In genomic region chr7:129045690-129046089, GRCh38 we compare ENCODE assay signal across 8 cellular contexts. TPM values are rescaled to one million over a fixed set of nuclear protein-coding genes. Genes with fewer than 3 reads are reported as not detected.
DNase-seq lines count a peak whose midpoint lies in the region; ATAC-seq, FAIRE-seq and TF ChIP-seq lines count a peak whose summit lies in the region.
"Not testable (repeated sequence)": the region's sequence is repeated elsewhere in the genome, so short reads cannot be mapped to it uniquely, and the experiment has no call there.

No MANE protein-coding gene starts in this region.

- H4K91ac ChIP-seq in mesenchymal stem cell (ENCODE audit: low read length) = not testable (repeated sequence)

- H3K4me2 ChIP-seq in K562 (ENCODE audit: insufficient read depth, low read length); mesenchymal stem cell (ENCODE audit: low read length, poor library complexity, severe bottlenecking): not testable (repeated sequence)

- H3K4me1 ChIP-seq in CD4-positive, CD25-positive, alpha-beta regulatory T cell (ENCODE audit: control insufficient read depth, insufficient read depth, low read length, poor library complexity, severe bottlenecking) = peaks cover 51% of the 10 kb centered on the region
- H3K4me1 ChIP-seq in HEK293 (ENCODE audit: control insufficient read depth, insufficient read depth, low read length); K562 (replicated peaks in 1 of 2; ENCODE audit: control insufficient read depth in 2 of 2, insufficient read depth in 2 of 2, low read length in 2 of 2); mesenchymal stem cell (ENCODE audit: control insufficient read depth, insufficient read depth, low read depth, low read length): not testable (repeated sequence)
- peaks cover 25 to 51% (median 36%) of the 10 kb centered on the region in 4 donors for H3K4me1 ChIP-seq in upper lobe of left lung

- not testable (repeated sequence) for ATAC-seq in CD4-positive, CD25-positive, alpha-beta regulatory T cell (ENCODE audit: low read depth in 2 of 2); activated T-helper 17 cell treated with anti-CD3 and anti-CD28 coated beads, Interleukin-2, amount 50 U/mL, for 72 hours (replicated peaks)
- ATAC-seq in SK-N-SH treated with all-trans-retinoic acid at 6 μM for 48 hours (peak; percentile 37; the same call in 2 of the 3 replicates), K562 (peak; percentile 11), upper lobe of left lung (ENCODE audit: low FRiP score in 2 of 2) (peak; percentile 26 to 85)

- not testable (repeated sequence) for H2BK15ac ChIP-seq in mesenchymal stem cell (ENCODE audit: low read depth, poor library complexity, severe bottlenecking)

- peaks cover 10% of the 10 kb centered on the region for H3K36me3 ChIP-seq in CD4-positive, CD25-positive, alpha-beta regulatory T cell (ENCODE audit: control insufficient read depth, insufficient read depth, low read length)
- H3K36me3 ChIP-seq in HEK293 (ENCODE audit: control insufficient read depth in 2 of 2, insufficient read depth in 1 of 2, low read length in 2 of 2); mesenchymal stem cell (ENCODE audit: control insufficient read depth in 1 of 2, insufficient read depth in 2 of 2, low read depth in 1 of 2, low read length in 2 of 2); upper lobe of left lung: not testable (repeated sequence)
- H3K36me3 ChIP-seq in K562 (ENCODE audit: control insufficient read depth, insufficient read depth, low read length) = peaks cover 63% of the 10 kb centered on the region

- intact Hi-C loops in K562 (cut with micrococcal nuclease) = not testable (repeated sequence)

- 66% methylated on average over 4 of the region's 4 CpGs for WGBS in K562 (ENCODE audit: insufficient coverage, low coverage, missing lambda C conversion rate)
- WGBS in mesenchymal stem cell = 94% methylated on average over 3 of the region's 4 CpGs
- WGBS in upper lobe of left lung, 2 donors = 77 to 80% methylated on average over 4 of the region's 4 CpGs

- H3K23ac ChIP-seq in mesenchymal stem cell (ENCODE audit: low read length in 2 of 2) = not testable (repeated sequence)

- H3K27ac ChIP-seq in CD4-positive, CD25-positive, alpha-beta regulatory T cell (ENCODE audit: insufficient read depth, low read length, poor library complexity, severe bottlenecking); HEK293 (ENCODE audit: extremely low read depth, low read depth, low read length); K562 (ENCODE audit: extremely low read depth, low read depth, low read length); mesenchymal stem cell (ENCODE audit: low read length, poor library complexity, severe bottlenecking); upper lobe of left lung: not testable (repeated sequence)

- H2BK120ac ChIP-seq in mesenchymal stem cell (ENCODE audit: low read depth, low read length) = not testable (repeated sequence)

- H2AFZ ChIP-seq in K562 (ENCODE audit: low read depth, low read length); mesenchymal stem cell (ENCODE audit: low read depth, low read length): not testable (repeated sequence)

- TF ChIP-seq EP300 in K562 (IDR thresholded peaks at IDR 0.05; ENCODE audit: low read length); upper lobe of left lung (IDR thresholded peaks at IDR 0.05): not testable (repeated sequence)

- H3K9me3 Mint-ChIP-seq in CD4-positive, CD25-positive, alpha-beta regulatory T cell; activated T-helper 17 cell treated with anti-CD3 and anti-CD28 coated beads, Interleukin-2, amount 50 U/mL, for 72 hours: not testable (repeated sequence)

- not testable (repeated sequence) for TF ChIP-seq CTCF in HEK293 (tag by site-specific recombination; IDR thresholded peaks at IDR 0.05); K562 (IDR thresholded peaks at IDR 0.05 in 2 of 3, conservative IDR thresholded peaks at IDR 0.05 in 1 of 3; ENCODE audit: insufficient read depth in 2 of 3, low read depth in 1 of 3, low read length in 3 of 3); upper lobe of left lung (IDR thresholded peaks at IDR 0.05)

- H4K8ac ChIP-seq in mesenchymal stem cell (ENCODE audit: low read length) = not testable (repeated sequence)

- not testable (repeated sequence) for H3K18ac ChIP-seq in mesenchymal stem cell (ENCODE audit: low read depth in 1 of 2, low read length in 2 of 2)

- H3K4me1 Mint-ChIP-seq in CD4-positive, CD25-positive, alpha-beta regulatory T cell = peaks cover 61 to 94% (median 78%) of the 10 kb centered on the region in 4 donors
- peaks cover 45% of the 10 kb centered on the region for H3K4me1 Mint-ChIP-seq in activated T-helper 17 cell treated with anti-CD3 and anti-CD28 coated beads, Interleukin-2, amount 50 U/mL, for 72 hours

- not testable (repeated sequence) for DNase-seq in CD4-positive, CD25-positive, alpha-beta regulatory T cell; K562 (ENCODE audit: extremely low read depth in 1 of 4, low spot score in 3 of 4); mesenchymal stem cell; upper lobe of left lung
- peak; percentile 11 for DNase-seq in fibroblast of gingiva (ENCODE audit: low read depth)

- not testable (repeated sequence) for H3K9ac ChIP-seq in K562 (ENCODE audit: insufficient read depth in 1 of 2, low read depth in 2 of 2, low read length in 2 of 2)
- H3K9ac ChIP-seq in mesenchymal stem cell (ENCODE audit: low read length) = peak overlapping the region; percentile 5

- H3K14ac ChIP-seq in mesenchymal stem cell (ENCODE audit: low read length in 2 of 2) = not testable (repeated sequence)

- H3K79me2 ChIP-seq in K562 (ENCODE audit: control insufficient read depth, insufficient read depth, low read length) = peaks cover 97% of the 10 kb centered on the region

- peak overlapping the region in 1 of 3 donors; percentile 82 for H3K27ac Mint-ChIP-seq in CD4-positive, CD25-positive, alpha-beta regulatory T cell
- H3K27ac Mint-ChIP-seq in activated T-helper 17 cell treated with anti-CD3 and anti-CD28 coated beads, Interleukin-2, amount 50 U/mL, for 72 hours = peak overlapping the region; percentile 9

- not testable (repeated sequence) for H2BK12ac ChIP-seq in mesenchymal stem cell (ENCODE audit: low read length in 2 of 2)

- H3K4me3 Mint-ChIP-seq in CD4-positive, CD25-positive, alpha-beta regulatory T cell = peak overlapping the region in 3 of 4 donors; percentile 22 to 58 (median 51)
- H3K4me3 Mint-ChIP-seq in activated T-helper 17 cell treated with anti-CD3 and anti-CD28 coated beads, Interleukin-2, amount 50 U/mL, for 72 hours = not testable (repeated sequence)

- not testable (repeated sequence) for H3K27me3 ChIP-seq in CD4-positive, CD25-positive, alpha-beta regulatory T cell (ENCODE audit: control insufficient read depth, insufficient read depth, low read length); K562 (ENCODE audit: control insufficient read depth in 2 of 2, insufficient read depth in 2 of 2, low read length in 2 of 2); mesenchymal stem cell (ENCODE audit: control insufficient read depth in 1 of 2, insufficient read depth in 1 of 2, low read length in 2 of 2); upper lobe of left lung

- not testable (repeated sequence) for H3K4me3 ChIP-seq in CD4-positive, CD25-positive, alpha-beta regulatory T cell (ENCODE audit: low read depth, low read length); HEK293 (ENCODE audit: low read depth, low read length); K562; mesenchymal stem cell (ENCODE audit: insufficient read depth in 1 of 2, low read depth in 1 of 2, low read length in 2 of 2); upper lobe of left lung

- CTCF ChIA-PET in HEK293 (lab: Yijun Ruan, JAX) = not testable (repeated sequence)
- CTCF ChIA-PET in K562 (lab: Yijun Ruan, JAX; ENCODE audit: low intra/inter-chr PET ratio) = interaction anchor here (0.6 kb wide), 1 partner anchor 101 kb away, joined by 3 read pairs; no protein-coding TSS in a partner anchor

- H2BK5ac ChIP-seq in mesenchymal stem cell (ENCODE audit: low read depth, low read length, poor library complexity, severe bottlenecking) = not testable (repeated sequence)

- not testable (repeated sequence) for H3K27me3 Mint-ChIP-seq in CD4-positive, CD25-positive, alpha-beta regulatory T cell; activated T-helper 17 cell treated with anti-CD3 and anti-CD28 coated beads, Interleukin-2, amount 50 U/mL, for 72 hours

- POLR2A ChIA-PET in HEK293 (lab: Yijun Ruan, JAX) (interaction anchor here (1.0 kb wide), 1 partner anchor 8 kb away, joined by 8 read pairs; no protein-coding TSS in a partner anchor), K562 (lab: Yijun Ruan, JAX) (interaction anchor here (0.6 to 3.1 kb wide), 2 partner anchors 9 to 11 kb away, joined by 3 to 22 read pairs; partner anchors contain the start of gene TNPO3)

- not testable (repeated sequence) for TF ChIP-seq RAD21 in K562 (CRISPR knock-in tag; conservative IDR thresholded peaks at IDR 0.05 in 1 of 2, IDR thresholded peaks at IDR 0.05 in 1 of 2)

- H3K9me3 ChIP-seq in CD4-positive, CD25-positive, alpha-beta regulatory T cell (ENCODE audit: control insufficient read depth in 2 of 2, low read length in 2 of 2); HEK293 (ENCODE audit: control insufficient read depth, insufficient read depth, low read depth, low read length); K562 (replicated peaks; ENCODE audit: control insufficient read depth, insufficient read depth, low read depth, low read length); mesenchymal stem cell (ENCODE audit: control insufficient read depth, low read length); upper lobe of left lung: not testable (repeated sequence)

- not testable (repeated sequence) for H3K79me1 ChIP-seq in mesenchymal stem cell (replicated peaks; ENCODE audit: low read length, poor library complexity, severe bottlenecking)

- TF ChIP-seq POLR2A in K562 (conservative IDR thresholded peaks at IDR 0.05); upper lobe of left lung (IDR thresholded peaks at IDR 0.05): not testable (repeated sequence)

- not testable (repeated sequence) for FAIRE-seq in K562 (lab: Jason Lieb, UNC)

- peaks cover 33% of the 10 kb centered on the region for H3K36me3 Mint-ChIP-seq in CD4-positive, CD25-positive, alpha-beta regulatory T cell
- peaks cover 60% of the 10 kb centered on the region for H3K36me3 Mint-ChIP-seq in activated T-helper 17 cell treated with anti-CD3 and anti-CD28 coated beads, Interleukin-2, amount 50 U/mL, for 72 hours (ENCODE audit: low read depth)

- H2AK5ac ChIP-seq in mesenchymal stem cell (ENCODE audit: low read length, severe bottlenecking) = not testable (repeated sequence)

- not testable (repeated sequence) for BruUV-seq in K562 (replicated peaks; lab: Mats Ljungman, UMichigan)

- H4K20me1 ChIP-seq in K562 (replicated peaks; ENCODE audit: control insufficient read depth, insufficient read depth, low read length) = peaks cover 33% of the 10 kb centered on the region

- not testable (repeated sequence) for H3K4ac ChIP-seq in mesenchymal stem cell (ENCODE audit: low read depth in 1 of 2, low read length in 2 of 2)

- in situ Hi-C loops in K562 (cut with MboI) = not testable (repeated sequence)

- not testable (repeated sequence) for H3K9me1 ChIP-seq in K562 (ENCODE audit: control insufficient read depth, insufficient read depth, low read length)

RNA-seq across cellular contexts. Expression of gene TNPO3, which starts 9.2 kb away (rescaled TPM):
- 31.6 TPM for total RNA-seq in CD4-positive, CD25-positive, alpha-beta regulatory T cell
- 10 to 100 TPM; 34.6 to 48.8 (median 37.3) TPM for polyA plus RNA-seq in CD4-positive, CD25-positive, alpha-beta regulatory T cell
- total RNA-seq in activated T-helper 17 cell treated with anti-CD3 and anti-CD28 coated beads, Interleukin-2, amount 50 U/mL, for 72 hours = 10 to 100 TPM; 45.8 to 62.6 TPM
- 125 and 155 TPM in 2 replicates for total RNA-seq in K562 (2011; cell fraction: chromatin; rRNA removed; ENCODE audit: low replicate concordance)
- 66.7 and 71.2 TPM in 2 replicates for total RNA-seq in K562 (2011; cell fraction: nucleolus; rRNA removed)
- 79.6 and 84.8 TPM in 2 replicates for total RNA-seq in K562 (2011; cell fraction: nucleoplasm; rRNA removed)
- total RNA-seq in K562 (2014; rRNA removed) (97.4 and 108 TPM in 2 replicates), K562 (2014; rRNA removed; fragmentation: Illumina TruSeq; extraction: Trizol) (110 and 113 TPM in 2 replicates), K562 (2015; rRNA removed; fragmentation: Illumina TruSeq; extraction: Trizol) (112 and 120 TPM in 2 replicates), K562 (2021) (111 and 118 TPM in 2 replicates), upper lobe of left lung (10 to 100 TPM; 21.6 to 37.7 (median 33.0) TPM)
- polyA plus RNA-seq in K562 (2011; rRNA removed) (92.3 and 125 TPM in 2 replicates), K562 (2014; fragmentation: Illumina TruSeq; extraction: Trizol) (123 and 124 TPM in 2 replicates), K562 (2014; fragmentation: Nextera tagmentation; extraction: Ambion mirVana) (10 to 100 TPM; 35.8 to 46.0 TPM), K562 (2014; rRNA removed) (87.2 and 93.9 TPM in 2 replicates)
- 91.4 and 102 TPM in 2 replicates for polyA plus RNA-seq in K562 (2011; cell fraction: cytosol; rRNA removed)
- polyA plus RNA-seq in K562 (2011; cell fraction: nucleus; rRNA removed) = 131 and 151 TPM in 2 replicates
- 89.9 and 94.1 TPM in 2 replicates for polyA plus RNA-seq in K562 (2012)
- 177 and 236 TPM in 2 replicates for polyA minus RNA-seq in K562 (2011; rRNA and poly(A)+ RNA removed)
- 67.4 and 93.8 TPM in 2 replicates for polyA minus RNA-seq in K562 (2011; cell fraction: cytosol; rRNA and poly(A)+ RNA removed)
- polyA minus RNA-seq in K562 (2011; cell fraction: nucleus; rRNA and poly(A)+ RNA removed) = 61.0 and 114 TPM in 2 replicates
- 29.1 TPM for polyA plus RNA-seq in mesenchymal stem cell (2013, experiment 1 of 2)
- 28.8 TPM for polyA plus RNA-seq in mesenchymal stem cell (2013, experiment 2 of 2)
